36 cellular contexts compared by ENCODE assay signal in the genomic region with DNA sequence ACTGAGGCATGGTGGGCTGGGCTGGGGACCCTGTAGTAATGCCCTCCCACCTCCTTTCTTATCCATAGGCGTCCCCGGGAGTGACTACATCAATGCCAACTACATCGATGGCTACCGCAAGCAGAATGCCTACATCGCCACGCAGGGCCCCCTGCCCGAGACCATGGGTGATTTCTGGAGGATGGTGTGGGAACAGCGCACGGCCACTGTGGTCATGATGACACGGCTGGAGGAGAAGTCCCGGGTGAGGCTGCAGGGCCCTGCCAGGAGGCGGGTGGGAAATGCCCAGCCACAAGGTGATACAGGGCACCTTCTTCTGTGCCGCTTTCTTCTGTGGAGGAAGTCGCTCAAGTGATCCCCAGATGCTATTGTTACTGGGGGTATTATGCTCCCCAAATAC.
"Had no signal": no experiment of that assay in that cellular context is flagged by ENCODE, and none has a peak within 500 bp of the region (broad histone marks: within the 10 kb centered on the region; RNA-seq: fewer than 3 reads in every experiment).

No MANE protein-coding gene starts in this region.

- H3K9me3 ChIP-seq: ascending aorta, body of pancreas, breast epithelium had no signal

- FAIRE-seq: TTC549 had no signal

- DNase-seq: activated B cell treated with CpG ODN at 0.5 μM for 24 hours; activated CD4-positive, alpha-beta memory T cell treated with anti-CD3 and anti-CD28 coated beads, Interleukin-2, amount 10 ng/mL, durations not matched to agents 7 days and 5 days; activated CD4-positive, alpha-beta T cell treated with anti-CD3 and anti-CD28 coated beads for 1 hour; activated CD4-positive, alpha-beta T cell treated with anti-CD3 and anti-CD28 coated beads for 36 hours; activated CD4-positive, alpha-beta T cell treated with anti-CD3 and anti-CD28 coated beads for 48 hours; activated CD4-positive, alpha-beta T cell treated with anti-CD3 and anti-CD28 coated beads, Interleukin-2, amount 10 ng/mL, durations not matched to agents 7 days and 5 days; activated CD4-positive, alpha-beta T cell treated with anti-CD3 and anti-CD28 coated beads, Interleukin-2, amount 50 U/mL, for 48 hours; activated CD8-positive, alpha-beta memory T cell treated with anti-CD3 and anti-CD28 coated beads for 24 hours; activated CD8-positive, alpha-beta memory T cell treated with anti-CD3 and anti-CD28 coated beads, Interleukin-2, amount 10 ng/mL, durations not matched to agents 7 days and 5 days; activated CD8-positive, alpha-beta memory T cell treated with anti-CD3 and anti-CD28 coated beads, Interleukin-2, amount 50 U/mL, for 48 hours; activated CD8-positive, alpha-beta T cell treated with anti-CD3 and anti-CD28 coated beads, Interleukin-2, amount 10 ng/mL, durations not matched to agents 7 days and 5 days; activated effector memory CD4-positive, alpha-beta T cell treated with Interleukin-2 at 50 U/mL for 16 hours; activated gamma-delta T cell; activated naive CD4-positive, alpha-beta T cell treated with anti-CD3 and anti-CD28 coated beads, Interleukin-2, amount 10 ng/mL, durations not matched to agents 7 days and 5 days; activated naive CD4-positive, alpha-beta T cell treated with Interleukin-2 at 50 U/mL for 16 hours; activated naive CD8-positive, alpha-beta T cell treated with anti-CD3 and anti-CD28 coated beads, Interleukin-2, amount 10 ng/mL, durations not matched to agents 7 days and 5 days; activated naive CD8-positive, alpha-beta T cell treated with anti-CD3 and anti-CD28 coated beads, Interleukin-2, amount 50 U/mL, for 24 hours; activated T-cell treated with anti-CD3 and anti-CD28 coated beads, Interleukin-2, amount 50 U/mL, for 24 hours; activated T-cell treated with anti-CD3 and anti-CD28 coated beads, Interleukin-2, amount 50 U/mL, for 48 hours; amygdala; anterior cingulate cortex; body of pancreas; brain microvascular endothelial cell; central memory CD4-positive, alpha-beta T cell; T-cell; T-helper 2 cell; T-helper 9 cell had no signal

- H3K9me3 Mint-ChIP-seq: activated B cell treated with CpG ODN at 0.5 μM for 24 hours; activated CD4-positive, alpha-beta memory T cell treated with anti-CD3 and anti-CD28 coated beads, Interleukin-2, amount 10 ng/mL, durations not matched to agents 7 days and 5 days; activated CD4-positive, alpha-beta T cell treated with anti-CD3 and anti-CD28 coated beads, Interleukin-2, amount 10 ng/mL, durations not matched to agents 7 days and 5 days; activated naive CD4-positive, alpha-beta T cell treated with anti-CD3 and anti-CD28 coated beads, Interleukin-2, amount 10 ng/mL, durations not matched to agents 7 days and 5 days; activated naive CD4-positive, alpha-beta T cell treated with anti-CD3 and anti-CD28 coated beads, Interleukin-2, amount 50 U/mL, for 24 hours; activated naive CD8-positive, alpha-beta T cell treated with anti-CD3 and anti-CD28 coated beads, Interleukin-2, amount 10 ng/mL, durations not matched to agents 7 days and 5 days; activated naive CD8-positive, alpha-beta T cell treated with anti-CD3 and anti-CD28 coated beads, Interleukin-2, amount 50 U/mL, for 24 hours; activated T-cell treated with anti-CD3 and anti-CD28 coated beads, Interleukin-2, amount 50 U/mL, for 24 hours; activated T-helper 2 cell treated with anti-CD3 and anti-CD28 coated beads, Interferon-gamma antibody, Interleukin-2, Interleukin-4, amounts not matched to agents 10 μg/mL and 5 μg/mL and 100 μg/mL, durations not matched to agents 14 hours and 24 hours and 36 hours; T-cell; T-helper 1 cell treated with Interleukin-12 subunit alpha and Interleukin-12 subunit beta and Interleukin-4 antibody, amounts not matched to agents 30 μg/mL and 1 μg/mL, for 36 hours; T-helper 2 cell treated with Interferon-gamma antibody and Interleukin-4, amounts not matched to agents 5 μg/mL and 100 μg/mL, for 36 hours had no signal

- H3K4me3 ChIP-seq: ascending aorta, body of pancreas, breast epithelium had no signal

- H3K4me1 ChIP-seq: ascending aorta, body of pancreas, breast epithelium had no signal

- H3K27ac Mint-ChIP-seq: activated B cell treated with CpG ODN at 0.5 μM for 24 hours; activated CD4-positive, alpha-beta memory T cell treated with anti-CD3 and anti-CD28 coated beads, Interleukin-2, amount 10 ng/mL, durations not matched to agents 7 days and 5 days; activated CD4-positive, alpha-beta T cell treated with anti-CD3 and anti-CD28 coated beads for 36 hours; activated CD4-positive, alpha-beta T cell treated with anti-CD3 and anti-CD28 coated beads, Interleukin-2, amount 10 ng/mL, durations not matched to agents 7 days and 5 days; activated CD8-positive, alpha-beta memory T cell treated with anti-CD3 and anti-CD28 coated beads, Interleukin-2, amount 10 ng/mL, durations not matched to agents 7 days and 5 days; activated CD8-positive, alpha-beta T cell treated with anti-CD3 and anti-CD28 coated beads, Interleukin-2, amount 10 ng/mL, durations not matched to agents 7 days and 5 days; activated naive CD4-positive, alpha-beta T cell treated with anti-CD3 and anti-CD28 coated beads, Interleukin-2, amount 10 ng/mL, durations not matched to agents 7 days and 5 days; activated naive CD4-positive, alpha-beta T cell treated with anti-CD3 and anti-CD28 coated beads, Interleukin-2, amount 50 U/mL, for 24 hours; activated naive CD8-positive, alpha-beta T cell; activated naive CD8-positive, alpha-beta T cell treated with anti-CD3 and anti-CD28 coated beads, Interleukin-2, amount 10 ng/mL, durations not matched to agents 7 days and 5 days; activated naive CD8-positive, alpha-beta T cell treated with anti-CD3 and anti-CD28 coated beads, Interleukin-2, amount 50 U/mL, for 24 hours; activated T-cell treated with anti-CD3 and anti-CD28 coated beads, Interleukin-2, amount 50 U/mL, for 24 hours; activated T-helper 2 cell treated with anti-CD3 and anti-CD28 coated beads, Interferon-gamma antibody, Interleukin-2, Interleukin-4, amounts not matched to agents 10 μg/mL and 5 μg/mL and 100 μg/mL, durations not matched to agents 14 hours and 24 hours and 36 hours; T-cell; T-helper 1 cell treated with Interleukin-12 subunit alpha and Interleukin-12 subunit beta and Interleukin-4 antibody, amounts not matched to agents 30 μg/mL and 1 μg/mL, for 36 hours; T-helper 2 cell treated with Interferon-gamma antibody and Interleukin-4, amounts not matched to agents 5 μg/mL and 100 μg/mL, for 36 hours had no signal

- H3K4me3 Mint-ChIP-seq: activated B cell treated with CpG ODN at 0.5 μM for 24 hours; activated CD4-positive, alpha-beta memory T cell treated with anti-CD3 and anti-CD28 coated beads, Interleukin-2, amount 10 ng/mL, durations not matched to agents 7 days and 5 days; activated CD4-positive, alpha-beta T cell treated with anti-CD3 and anti-CD28 coated beads for 36 hours; activated CD4-positive, alpha-beta T cell treated with anti-CD3 and anti-CD28 coated beads, Interleukin-2, amount 10 ng/mL, durations not matched to agents 7 days and 5 days; activated CD8-positive, alpha-beta memory T cell treated with anti-CD3 and anti-CD28 coated beads, Interleukin-2, amount 10 ng/mL, durations not matched to agents 7 days and 5 days; activated CD8-positive, alpha-beta T cell treated with anti-CD3 and anti-CD28 coated beads, Interleukin-2, amount 10 ng/mL, durations not matched to agents 7 days and 5 days; activated naive CD4-positive, alpha-beta T cell treated with anti-CD3 and anti-CD28 coated beads, Interleukin-2, amount 10 ng/mL, durations not matched to agents 7 days and 5 days; activated naive CD4-positive, alpha-beta T cell treated with anti-CD3 and anti-CD28 coated beads, Interleukin-2, amount 50 U/mL, for 24 hours; activated naive CD8-positive, alpha-beta T cell; activated naive CD8-positive, alpha-beta T cell treated with anti-CD3 and anti-CD28 coated beads, Interleukin-2, amount 10 ng/mL, durations not matched to agents 7 days and 5 days; activated naive CD8-positive, alpha-beta T cell treated with anti-CD3 and anti-CD28 coated beads, Interleukin-2, amount 50 U/mL, for 24 hours; activated T-cell treated with anti-CD3 and anti-CD28 coated beads, Interleukin-2, amount 50 U/mL, for 24 hours; T-cell; T-helper 1 cell treated with Interleukin-12 subunit alpha and Interleukin-12 subunit beta and Interleukin-4 antibody, amounts not matched to agents 30 μg/mL and 1 μg/mL, for 36 hours; T-helper 2 cell treated with Interferon-gamma antibody and Interleukin-4, amounts not matched to agents 5 μg/mL and 100 μg/mL, for 36 hours had no signal

- H3K27me3 ChIP-seq: ascending aorta, body of pancreas, brain microvascular endothelial cell, breast epithelium had no signal

- ATAC-seq: activated CD4-positive, alpha-beta T cell treated with anti-CD3 and anti-CD28 coated beads for 36 hours; activated CD8-positive, alpha-beta memory T cell treated with anti-CD3 and anti-CD28 coated beads, Interleukin-2, amount 10 ng/mL, durations not matched to agents 7 days and 5 days; activated CD8-positive, alpha-beta T cell treated with anti-CD3 and anti-CD28 coated beads, Interleukin-2, amount 10 ng/mL, durations not matched to agents 7 days and 5 days; activated naive CD8-positive, alpha-beta T cell treated with anti-CD3 and anti-CD28 coated beads, Interleukin-2, amount 50 U/mL, for 24 hours; body of pancreas; T-cell had no signal

- H3K27ac ChIP-seq: ascending aorta, body of pancreas, brain microvascular endothelial cell, breast epithelium, VCaP had no signal

- H3K27me3 Mint-ChIP-seq: activated B cell treated with CpG ODN at 0.5 μM for 24 hours; activated CD4-positive, alpha-beta memory T cell treated with anti-CD3 and anti-CD28 coated beads, Interleukin-2, amount 10 ng/mL, durations not matched to agents 7 days and 5 days; activated CD4-positive, alpha-beta T cell treated with anti-CD3 and anti-CD28 coated beads for 36 hours; activated CD4-positive, alpha-beta T cell treated with anti-CD3 and anti-CD28 coated beads, Interleukin-2, amount 10 ng/mL, durations not matched to agents 7 days and 5 days; activated CD8-positive, alpha-beta memory T cell treated with anti-CD3 and anti-CD28 coated beads, Interleukin-2, amount 10 ng/mL, durations not matched to agents 7 days and 5 days; activated naive CD4-positive, alpha-beta T cell treated with anti-CD3 and anti-CD28 coated beads, Interleukin-2, amount 50 U/mL, for 24 hours; activated naive CD8-positive, alpha-beta T cell; activated naive CD8-positive, alpha-beta T cell treated with anti-CD3 and anti-CD28 coated beads, Interleukin-2, amount 10 ng/mL, durations not matched to agents 7 days and 5 days; activated naive CD8-positive, alpha-beta T cell treated with anti-CD3 and anti-CD28 coated beads, Interleukin-2, amount 50 U/mL, for 24 hours; activated T-cell treated with anti-CD3 and anti-CD28 coated beads, Interleukin-2, amount 50 U/mL, for 24 hours; T-cell had no signal

- H3K4me1 Mint-ChIP-seq: activated B cell treated with CpG ODN at 0.5 μM for 24 hours; activated CD4-positive, alpha-beta memory T cell treated with anti-CD3 and anti-CD28 coated beads, Interleukin-2, amount 10 ng/mL, durations not matched to agents 7 days and 5 days; activated CD4-positive, alpha-beta T cell treated with anti-CD3 and anti-CD28 coated beads for 36 hours; activated CD4-positive, alpha-beta T cell treated with anti-CD3 and anti-CD28 coated beads, Interleukin-2, amount 10 ng/mL, durations not matched to agents 7 days and 5 days; activated CD8-positive, alpha-beta memory T cell treated with anti-CD3 and anti-CD28 coated beads, Interleukin-2, amount 10 ng/mL, durations not matched to agents 7 days and 5 days; activated naive CD4-positive, alpha-beta T cell treated with anti-CD3 and anti-CD28 coated beads, Interleukin-2, amount 10 ng/mL, durations not matched to agents 7 days and 5 days; activated naive CD4-positive, alpha-beta T cell treated with anti-CD3 and anti-CD28 coated beads, Interleukin-2, amount 50 U/mL, for 24 hours; activated naive CD8-positive, alpha-beta T cell treated with anti-CD3 and anti-CD28 coated beads, Interleukin-2, amount 10 ng/mL, durations not matched to agents 7 days and 5 days; activated naive CD8-positive, alpha-beta T cell treated with anti-CD3 and anti-CD28 coated beads, Interleukin-2, amount 50 U/mL, for 24 hours; T-cell had no signal

- H3K36me3 Mint-ChIP-seq: activated CD8-positive, alpha-beta memory T cell treated with anti-CD3 and anti-CD28 coated beads, Interleukin-2, amount 10 ng/mL, durations not matched to agents 7 days and 5 days; activated naive CD4-positive, alpha-beta T cell treated with anti-CD3 and anti-CD28 coated beads, Interleukin-2, amount 10 ng/mL, durations not matched to agents 7 days and 5 days; activated naive CD4-positive, alpha-beta T cell treated with anti-CD3 and anti-CD28 coated beads, Interleukin-2, amount 50 U/mL, for 24 hours; activated naive CD8-positive, alpha-beta T cell; activated naive CD8-positive, alpha-beta T cell treated with anti-CD3 and anti-CD28 coated beads, Interleukin-2, amount 10 ng/mL, durations not matched to agents 7 days and 5 days; T-cell had no signal
